20 cellular contexts compared by ENCODE assay signal in genomic region chr13:98942997-98943396, GRCh38. TPM values are rescaled to one million over a fixed set of nuclear protein-coding genes. Genes with fewer than 3 reads are reported as not detected.
DNase-seq lines count a peak whose midpoint lies in the region; ATAC-seq, FAIRE-seq and TF ChIP-seq lines count a peak whose summit lies in the region.
"Had no signal": no experiment of that assay in that cellular context is flagged by ENCODE, and none has a peak within 500 bp of the region (broad histone marks: within the 10 kb centered on the region; RNA-seq: fewer than 3 reads in every experiment).

No MANE protein-coding gene starts in this region.

- no peak for TF ChIP-seq POLR2A in esophagus squamous epithelium (IDR thresholded peaks at IDR 0.05)
- no peak for TF ChIP-seq POLR2A in gastroesophageal sphincter (IDR thresholded peaks at IDR 0.05)
- no peak for TF ChIP-seq POLR2A in esophagus muscularis mucosa (IDR thresholded peaks at IDR 0.05; ENCODE audit: low read depth)
- TF ChIP-seq POLR2A in GM12892 (IDR thresholded peaks at IDR 0.05; ENCODE audit: low read depth, low read length), result no peak
- no peak for TF ChIP-seq POLR2A in thyroid gland (IDR thresholded peaks at IDR 0.05)

- FAIRE-seq in GM12892 (lab: Jason Lieb, UNC), result no peak

- intact Hi-C loops in esophagus squamous epithelium (cut with DNase I), result no loop called here
- intact Hi-C loops in esophagus muscularis mucosa (cut with DNase I), result no loop called here
- intact Hi-C loops in thyroid gland (cut with DNase I), result no loop called here

- no peaks in the 10 kb centered on the region for H3K9me3 Mint-ChIP-seq in stimulated activated naive B cell treated with anti-CD40 and anti-IgM and Interleukin-4, amounts not matched to agents 10 μg/mL and 1 μg/mL and 100 μg/mL, for 72 hours

- H3K4me1 Mint-ChIP-seq in stimulated activated naive B cell treated with anti-CD40 and anti-IgM and Interleukin-4, amounts not matched to agents 10 μg/mL and 1 μg/mL and 100 μg/mL, for 72 hours, result peaks cover 0 to 5% of the 10 kb centered on the region in 2 donors
- H3K4me1 Mint-ChIP-seq: B cell had no signal

- H3K27ac ChIP-seq in esophagus squamous epithelium, result peak overlapping the region in 3 of 4 donors; percentile 15 to 59 (median 43)
- peak overlapping the region in 2 of 4 donors; percentile 1 to 4 for H3K27ac ChIP-seq in gastroesophageal sphincter
- H3K27ac ChIP-seq in esophagus muscularis mucosa (replicated peaks in 1 of 4), result no peak overlapping the region
- no peak overlapping the region for H3K27ac ChIP-seq in thyroid gland

- H3K36me3 ChIP-seq in esophagus squamous epithelium (no peaks in the 10 kb centered on the region), gastroesophageal sphincter (no peaks in the 10 kb centered on the region), esophagus muscularis mucosa (no peaks in the 10 kb centered on the region), thyroid gland (no peaks in the 10 kb centered on the region)
- H3K36me3 ChIP-seq: MG63 had no signal

- WGBS in esophagus squamous epithelium, 2 donors, result 55 to 70% methylated on average over 3 of the region's 3 CpGs
- 83 to 89% methylated on average over 1 to 3 of the region's 3 CpGs for WGBS in gastroesophageal sphincter (ENCODE audit: low coverage in 1 of 2), 2 donors
- 84% methylated on average over 3 of the region's 3 CpGs for WGBS in esophagus muscularis mucosa
- WGBS in thyroid gland, 2 donors, result 93 to 98% methylated on average over 3 of the region's 3 CpGs

- no peak overlapping the region for H3K4me3 Mint-ChIP-seq in stimulated activated naive B cell treated with anti-CD40 and anti-IgM and Interleukin-4, amounts not matched to agents 10 μg/mL and 1 μg/mL and 100 μg/mL, for 72 hours
- H3K4me3 Mint-ChIP-seq: B cell; CD4-positive, CD25-positive, alpha-beta regulatory T cell had no signal

- TF ChIP-seq EP300 in gastroesophageal sphincter (IDR thresholded peaks at IDR 0.05) (no peak), esophagus muscularis mucosa (IDR thresholded peaks at IDR 0.05) (no peak)

- H3K4me3 ChIP-seq in AG10803 (ENCODE audit: low read length) (no peak overlapping the region), HFF-Myc (replicated peaks; ENCODE audit: low read depth, low read length) (no peak overlapping the region), esophagus squamous epithelium (no peak overlapping the region), gastroesophageal sphincter (no peak overlapping the region), esophagus muscularis mucosa (no peak overlapping the region), thyroid gland (replicated peaks in 1 of 3) (no peak overlapping the region)
- H3K4me3 ChIP-seq: MG63 had no signal

- DNase-seq in AG10803 (ENCODE audit: low read depth) (peak; percentile 67), HFF-Myc (ENCODE audit: extremely low read depth, low read depth) (peak; percentile 9), esophagus squamous epithelium (lab: John Stamatoyannopoulos, UW) (no peak), esophagus muscularis mucosa (ENCODE audit: extremely low spot score) (no peak), GM12892 (ENCODE audit: insufficient read length) (no peak), thyroid gland (no peak)
- DNase-seq in stimulated activated naive B cell treated with anti-CD40 and anti-IgM and Interleukin-4, amounts not matched to agents 10 μg/mL and 1 μg/mL and 100 μg/mL, for 72 hours, result no peak
- DNase-seq: Caco-2; CD4-positive, CD25-positive, alpha-beta regulatory T cell; DMS153; Karpas-422; MG63; NCI-H1092; NCI-H2081 treated with DMSO at 0.1 percent for 48 hours; NCI-H524; SHP77 had no signal

- no peak overlapping the region for H3K27ac Mint-ChIP-seq in stimulated activated naive B cell treated with anti-CD40 and anti-IgM and Interleukin-4, amounts not matched to agents 10 μg/mL and 1 μg/mL and 100 μg/mL, for 72 hours
- H3K27ac Mint-ChIP-seq: B cell; CD4-positive, CD25-positive, alpha-beta regulatory T cell had no signal

- H3K4me1 ChIP-seq in esophagus squamous epithelium (peaks cover 11 to 77% (median 23%) of the 10 kb centered on the region in 3 donors), gastroesophageal sphincter (peaks cover 0 to 95% (median 39%) of the 10 kb centered on the region in 3 donors), esophagus muscularis mucosa (peaks cover 46 to 89% (median 78%) of the 10 kb centered on the region in 4 donors), thyroid gland (peaks cover 4 to 54% of the 10 kb centered on the region in 2 donors)

- H3K27me3 ChIP-seq in esophagus squamous epithelium (no peaks in the 10 kb centered on the region), gastroesophageal sphincter (no peaks in the 10 kb centered on the region), esophagus muscularis mucosa (no peaks in the 10 kb centered on the region), thyroid gland (no peaks in the 10 kb centered on the region)
- H3K27me3 ChIP-seq: MG63 had no signal

- peaks cover 0 to 3% of the 10 kb centered on the region in 2 donors for H3K36me3 Mint-ChIP-seq in stimulated activated naive B cell treated with anti-CD40 and anti-IgM and Interleukin-4, amounts not matched to agents 10 μg/mL and 1 μg/mL and 100 μg/mL, for 72 hours

- H3K9me3 ChIP-seq in esophagus squamous epithelium (no peaks in the 10 kb centered on the region), gastroesophageal sphincter (no peaks in the 10 kb centered on the region), esophagus muscularis mucosa (no peaks in the 10 kb centered on the region), thyroid gland (no peaks in the 10 kb centered on the region)
- H3K9me3 ChIP-seq: Caco-2, MG63 had no signal

- no peaks in the 10 kb centered on the region for H3K27me3 Mint-ChIP-seq in stimulated activated naive B cell treated with anti-CD40 and anti-IgM and Interleukin-4, amounts not matched to agents 10 μg/mL and 1 μg/mL and 100 μg/mL, for 72 hours
- H3K27me3 Mint-ChIP-seq: B cell; CD4-positive, CD25-positive, alpha-beta regulatory T cell had no signal

- TF ChIP-seq CTCF in AG10803 (conservative IDR thresholded peaks at IDR 0.05; ENCODE audit: low read length) (no peak), HFF-Myc (IDR thresholded peaks at IDR 0.05; ENCODE audit: low read depth, low read length, missing control alignments) (no peak), esophagus squamous epithelium (IDR thresholded peaks at IDR 0.05) (no peak), gastroesophageal sphincter (IDR thresholded peaks at IDR 0.05) (no peak), esophagus muscularis mucosa (IDR thresholded peaks at IDR 0.05) (no peak), thyroid gland (IDR thresholded peaks at IDR 0.05) (no peak)

- ATAC-seq in gastroesophageal sphincter, result peak; percentile 32
- ATAC-seq in stimulated activated naive B cell treated with anti-CD40 and anti-IgM and Interleukin-4, amounts not matched to agents 10 μg/mL and 1 μg/mL and 100 μg/mL, for 72 hours (replicated peaks), result no peak
- ATAC-seq: Panc1, SK-N-SH treated with all-trans-retinoic acid at 6 μM for 48 hours had no signal

RNA-seq across cellular contexts. Expression of gene DOCK9, which starts 34.9 kb away (rescaled TPM):
- total RNA-seq in esophagus squamous epithelium, result 100 to 1,000 TPM in 3 of 4 donors, 10 to 100 TPM in 1; 94.7 to 240 (median 150) TPM
- 100 to 1,000 TPM in 3 of 4 donors, 10 to 100 TPM in 1; 84.1 to 203 (median 150) TPM for total RNA-seq in gastroesophageal sphincter
- 100 to 1,000 TPM; 127 to 191 (median 154) TPM for total RNA-seq in esophagus muscularis mucosa
- polyA plus RNA-seq in GM12892 (2012; ENCODE audit: missing spikeins), result 5.6 TPM
- total RNA-seq in thyroid gland, result 100 to 1,000 TPM; 126 to 240 (median 160) TPM

Comparison
In these comparisons a context has a peak if more than half of its experiments do, and no peak if none do; other contexts are left out.
1. DNase-seq: peak in AG10803 (single experiment) and HFF-Myc (single experiment); none in esophagus squamous epithelium (single experiment), stimulated activated naive B cell treated with anti-CD40 and anti-IgM and Interleukin-4, amounts not matched to agents 10 μg/mL and 1 μg/mL and 100 μg/mL, for 72 hours (single experiment), esophagus muscularis mucosa (single experiment), GM12892 (single experiment) and thyroid gland (0 of 2).
2. H3K27ac ChIP-seq: peak in esophagus squamous epithelium (3 of 4); none in esophagus muscularis mucosa (0 of 4) and thyroid gland (0 of 3).